ENCODE assay signal across 23 cellular contexts in genomic region chr10:117980755-117981525, GRCh38.
DNase-seq lines count a peak whose midpoint lies in the region; ATAC-seq, FAIRE-seq and TF ChIP-seq lines count a peak whose summit lies in the region.
"Had no signal": no experiment of that assay in that cellular context is flagged by ENCODE, and none has a peak within 500 bp of the region (broad histone marks: within the 10 kb centered on the region; RNA-seq: fewer than 3 reads in every experiment).

No MANE protein-coding gene starts in this region.

- no peaks in the 10 kb centered on the region for H3K27me3 ChIP-seq in HepG2 (ENCODE audit: control insufficient read depth in 1 of 2, insufficient read depth in 2 of 2, low read length in 2 of 2)
- H3K27me3 ChIP-seq in right lobe of liver: no peaks in the 10 kb centered on the region
- no peaks in the 10 kb centered on the region for H3K27me3 ChIP-seq in astrocyte (ENCODE audit: insufficient read depth, low read length)
- H3K27me3 ChIP-seq in neural progenitor cell: no peaks in the 10 kb centered on the region
- H3K27me3 ChIP-seq in adrenal gland: no peaks in the 10 kb centered on the region

- CTCF ChIA-PET in HepG2 (lab: Yijun Ruan, JAX; ENCODE audit: low intra/inter-chr PET ratio, low total read pairs): no interaction called here

- 0% methylated on average over 4 of the region's 4 CpGs for WGBS in HepG2 (ENCODE audit: low lambda C conversion rate)
- 73% methylated on average over 4 of the region's 4 CpGs for WGBS in right lobe of liver (ENCODE audit: insufficient coverage, low coverage, low lambda C conversion rate, missing lambda C conversion rate)
- 72 to 83% (median 80%) methylated on average over 4 of the region's 4 CpGs for WGBS in adrenal gland, 4 donors

- H3K4me3 Mint-ChIP-seq in astrocyte (ENCODE audit: unreplicated experiment) (no peak overlapping the region), neural progenitor cell (no peak overlapping the region)
- H3K4me3 Mint-ChIP-seq: CD4-positive, CD25-positive, alpha-beta regulatory T cell; H9; IgD-negative memory B cell had no signal

- H3K27ac Mint-ChIP-seq in astrocyte (ENCODE audit: unreplicated experiment) (no peak overlapping the region), neural progenitor cell (peak overlapping the region; percentile 29)
- H3K27ac Mint-ChIP-seq: CD4-positive, CD25-positive, alpha-beta regulatory T cell; IgD-negative memory B cell had no signal

- H2AFZ ChIP-seq in HepG2 (ENCODE audit: low read length) (no peak overlapping the region), astrocyte (ENCODE audit: low read depth, low read length) (no peak overlapping the region), neural progenitor cell (replicated peaks) (no peak overlapping the region)

- TF ChIP-seq CTCF in HepG2 (CRISPR knock-in tag; IDR thresholded peaks at IDR 0.05) (no peak), right lobe of liver (IDR thresholded peaks at IDR 0.05) (no peak), astrocyte (IDR thresholded peaks at IDR 0.05; ENCODE audit: insufficient read depth, low read depth, low read length) (no peak), neural progenitor cell (IDR thresholded peaks at IDR 0.05) (no peak), adrenal gland (IDR thresholded peaks at IDR 0.05) (no peak)

- H3K36me3 Mint-ChIP-seq in astrocyte (ENCODE audit: low read depth, unreplicated experiment) (no peaks in the 10 kb centered on the region), neural progenitor cell (no peaks in the 10 kb centered on the region)
- H3K36me3 Mint-ChIP-seq: CD4-positive, CD25-positive, alpha-beta regulatory T cell; IgD-negative memory B cell had no signal

- TF ChIP-seq RAD21 in HepG2 (CRISPR knock-in tag; IDR thresholded peaks at IDR 0.05): no peak

- H3K9me3 Mint-ChIP-seq in astrocyte (ENCODE audit: unreplicated experiment) (peaks cover 3% of the 10 kb centered on the region), neural progenitor cell (peaks cover 8% of the 10 kb centered on the region)

- H3K4me1 Mint-ChIP-seq in astrocyte (ENCODE audit: low read depth, unreplicated experiment): no peaks in the 10 kb centered on the region
- H3K4me1 Mint-ChIP-seq in neural progenitor cell: no peaks in the 10 kb centered on the region
- H3K4me1 Mint-ChIP-seq: CD4-positive, CD25-positive, alpha-beta regulatory T cell; IgD-negative memory B cell had no signal

- ATAC-seq in HepG2 (no peak), right lobe of liver (no peak), GM18868 (IDR thresholded peaks at IDR 0.05; ENCODE audit: unreplicated experiment) (no peak), HG03520 (IDR thresholded peaks at IDR 0.05; ENCODE audit: unreplicated experiment) (no peak)
- ATAC-seq: Right ventricle myocardium inferior had no signal

- FAIRE-seq in HepG2 (lab: Jason Lieb, UNC) (no peak), astrocyte (lab: Jason Lieb, UNC) (no peak)
- FAIRE-seq: HTR-8/SVneo had no signal

- no peak for TF ChIP-seq POLR2A in HepG2 (IDR thresholded peaks at IDR 0.05; ENCODE audit: insufficient read depth in 1 of 2, low read depth in 2 of 2, low read length in 2 of 2)
- TF ChIP-seq POLR2A in right lobe of liver (IDR thresholded peaks at IDR 0.05): no peak
- no peak for TF ChIP-seq POLR2A in adrenal gland (IDR thresholded peaks at IDR 0.05)

- H3K79me2 ChIP-seq in HepG2 (ENCODE audit: insufficient read depth, low read length) (no peaks in the 10 kb centered on the region), astrocyte (ENCODE audit: insufficient read depth, low read length) (no peaks in the 10 kb centered on the region), neural progenitor cell (ENCODE audit: low read depth) (no peaks in the 10 kb centered on the region)

- H3K9me3 ChIP-seq in HepG2 (ENCODE audit: low read length): no peaks in the 10 kb centered on the region
- no peaks in the 10 kb centered on the region for H3K9me3 ChIP-seq in right lobe of liver
- H3K9me3 ChIP-seq in astrocyte (ENCODE audit: insufficient read depth, low read depth, low read length): no peaks in the 10 kb centered on the region
- no peaks in the 10 kb centered on the region for H3K9me3 ChIP-seq in neural progenitor cell (ENCODE audit: low read depth)
- H3K9me3 ChIP-seq in adrenal gland (replicated peaks in 1 of 3): no peaks in the 10 kb centered on the region
- H3K9me3 ChIP-seq: BE2C had no signal

- BruUV-seq in HepG2 (replicated peaks; lab: Mats Ljungman, UMichigan): no TSS peak

- H3K4me2 ChIP-seq in HepG2 (ENCODE audit: low read depth, low read length) (no peak overlapping the region), astrocyte (ENCODE audit: low read length) (peak overlapping the region; percentile 42), neural progenitor cell (no peak overlapping the region)

- TF ChIP-seq EP300 in HepG2 (IDR thresholded peaks at IDR 0.05; ENCODE audit: low read depth in 2 of 2, low read length in 2 of 2) (no peak), HepG2 (CRISPR knock-in tag; IDR thresholded peaks at IDR 0.05; ENCODE audit: borderline replicate concordance) (no peak)

- H3K9ac ChIP-seq in HepG2 (ENCODE audit: insufficient read depth, low read depth, low read length) (no peak overlapping the region), astrocyte (ENCODE audit: low read length) (no peak overlapping the region), neural progenitor cell (no peak overlapping the region)

- H3F3A ChIP-seq in neural progenitor cell (ENCODE audit: low read depth): no peaks in the 10 kb centered on the region

- in situ Hi-C loops in HepG2 (cut with HindIII; ENCODE audit: extremely low pct_ligation_motif_present, low pct_unique_long_range_greater_than_20kb): no loop called here

- H3K36me3 ChIP-seq in HepG2 (replicated peaks in 1 of 2; ENCODE audit: control insufficient read depth in 1 of 2, insufficient read depth in 2 of 2, low read length in 2 of 2) (no peaks in the 10 kb centered on the region), right lobe of liver (no peaks in the 10 kb centered on the region), astrocyte (ENCODE audit: insufficient read depth, low read length) (no peaks in the 10 kb centered on the region), neural progenitor cell (no peaks in the 10 kb centered on the region), adrenal gland (replicated peaks in 1 of 2) (no peaks in the 10 kb centered on the region)
- H3K36me3 ChIP-seq: BE2C had no signal

- no peaks in the 10 kb centered on the region for H4K20me1 ChIP-seq in HepG2 (ENCODE audit: insufficient read depth, low read length)
- H4K20me1 ChIP-seq in astrocyte (ENCODE audit: insufficient read depth, low read length): no peaks in the 10 kb centered on the region
- H4K20me1 ChIP-seq in neural progenitor cell (ENCODE audit: low read depth): no peaks in the 10 kb centered on the region

- no peak for DNase-seq in HepG2 (ENCODE audit: low spot score)
- DNase-seq in right lobe of liver: no peak
- DNase-seq in astrocyte (ENCODE audit: low read depth): no peak
- no peak for DNase-seq in neural progenitor cell (ENCODE audit: low spot score)
- DNase-seq in adrenal gland: no peak
- DNase-seq: 8988T; BE2C; CD4-positive, CD25-positive, alpha-beta regulatory T cell; COR-L47; DMS 273 treated with DMSO at 0.1 percent for 48 hours; DMS79 treated with DMSO at 0.1 percent for 48 hours; H9; Karpas-422; NCI-H1694; NCI-H2081; NCI-H2171 treated with DMSO at 0.1 percent for 48 hours; NCI-H524 treated with DMSO at 0.1 percent for 48 hours; NCI-H82 had no signal

- intact Hi-C loops in HepG2 (cut with micrococcal nuclease; ENCODE audit: unreplicated experiment) (no loop called here), right lobe of liver (cut with DNase I) (no loop called here), adrenal gland (cut with DNase I) (no loop called here)

- H3K4me1 ChIP-seq in HepG2 (ENCODE audit: insufficient read depth, low read length): peaks cover 2% of the 10 kb centered on the region; the same call in 1 of the 2 replicates
- no peaks in the 10 kb centered on the region for H3K4me1 ChIP-seq in right lobe of liver
- H3K4me1 ChIP-seq in astrocyte (ENCODE audit: insufficient read depth, low read length): peaks cover 10% of the 10 kb centered on the region
- no peaks in the 10 kb centered on the region for H3K4me1 ChIP-seq in neural progenitor cell
- no peaks in the 10 kb centered on the region for H3K4me1 ChIP-seq in adrenal gland (replicated peaks in 1 of 2)
- H3K4me1 ChIP-seq: BE2C had no signal

- H3K27me3 Mint-ChIP-seq in astrocyte (ENCODE audit: low read depth, unreplicated experiment) (no peaks in the 10 kb centered on the region), neural progenitor cell (ENCODE audit: insufficient read depth, low read depth) (peaks cover 6% of the 10 kb centered on the region)
- H3K27me3 Mint-ChIP-seq: IgD-negative memory B cell had no signal

- POLR2A ChIA-PET in HepG2 (lab: Yijun Ruan, JAX): no interaction called here

- no peak overlapping the region for H3K27ac ChIP-seq in HepG2 (ENCODE audit: extremely low read length, insufficient read depth, low read length)
- H3K27ac ChIP-seq in right lobe of liver: no peak overlapping the region
- peak overlapping the region; percentile 73 for H3K27ac ChIP-seq in astrocyte (ENCODE audit: low read depth, low read length)
- no peak overlapping the region for H3K27ac ChIP-seq in neural progenitor cell
- no peak overlapping the region for H3K27ac ChIP-seq in adrenal gland

- H3K4me3 ChIP-seq in HepG2 (replicated peaks in 1 of 3; ENCODE audit: insufficient read depth in 1 of 3, low read depth in 2 of 3, low read length in 3 of 3) (no peak overlapping the region), right lobe of liver (no peak overlapping the region), astrocyte (ENCODE audit: insufficient read depth, low read depth, low read length) (no peak overlapping the region), neural progenitor cell (no peak overlapping the region), adrenal gland (no peak overlapping the region)

TF ChIP-seq in HepG2, 621 proteins besides CTCF, POLR2A, EP300 and RAD21 (continues in another document):
- no peak for TF ChIP-seq ZNF800 (CRISPR knock-in tag; IDR thresholded peaks at IDR 0.05)
- no peak for TF ChIP-seq AHR (CRISPR knock-in tag; IDR thresholded peaks at IDR 0.05)
- TF ChIP-seq MAFF (IDR thresholded peaks at IDR 0.05; ENCODE audit: low read depth, low read length): peak; percentile 62
- TF ChIP-seq MAFK (conservative IDR thresholded peaks at IDR 0.05 in 1 of 2, IDR thresholded peaks at IDR 0.05 in 1 of 2; ENCODE audit: low read length in 2 of 2): peak; percentile 56 to 74; a peak in 3 of 4 replicates
